Comparison of ENCODE assay signal across 8 cellular contexts in the genomic region with DNA sequence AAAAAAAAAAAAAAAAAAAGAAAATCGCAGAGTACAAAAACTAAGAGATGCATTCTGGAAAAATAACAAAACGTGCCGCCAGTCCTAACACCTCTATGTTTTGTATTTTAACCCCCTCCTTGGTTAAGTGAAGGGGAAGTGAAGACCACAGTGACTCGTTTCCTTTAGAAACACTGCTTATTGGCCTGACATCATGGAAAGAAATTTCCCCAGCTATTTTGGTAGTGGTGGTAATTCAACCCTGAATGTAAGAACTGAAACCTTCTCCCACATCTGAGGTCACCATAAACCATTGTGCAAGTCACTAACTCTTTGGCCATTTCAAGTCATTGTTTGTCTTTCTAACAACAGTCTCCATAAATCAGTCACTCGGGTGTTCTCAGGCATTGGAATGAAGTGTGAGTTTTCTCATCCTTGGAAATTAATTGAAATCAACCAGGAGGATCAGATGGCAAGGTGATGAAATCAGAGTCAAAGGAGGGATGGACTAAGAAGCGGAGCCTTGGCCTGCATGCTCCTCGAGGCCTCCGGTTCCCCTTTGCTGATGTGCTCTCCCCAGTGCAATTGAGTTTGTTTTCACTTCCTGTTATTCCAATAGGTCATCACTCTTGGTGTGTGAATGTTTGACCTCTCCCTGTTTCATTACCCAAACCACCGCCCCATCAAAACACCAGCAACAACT.
DNase-seq lines count a peak whose midpoint lies in the region; ATAC-seq and TF ChIP-seq lines count a peak whose summit lies in the region.

No MANE protein-coding gene starts in this region.

- POLR2A ChIA-PET in CD8-positive, alpha-beta T cell (lab: Charles Lee), result interaction anchor here (0.6 to 0.7 kb wide), 2 partner anchors 9 to 46 kb away, joined by 3 read pairs; no protein-coding TSS in a partner anchor
- POLR2A ChIA-PET in PC-9 (lab: Charles Lee; ENCODE audit: unreplicated experiment), result no interaction called here

- H3K4me3 ChIP-seq in CD8-positive, alpha-beta T cell (ENCODE audit: low read depth, low read length), result no peak overlapping the region
- H3K4me3 ChIP-seq in PC-9, result no peak overlapping the region

- DNase-seq in CD8-positive, alpha-beta T cell, result peak in 4 of 7 experiments; percentile 16 to 54 (median 28)
- peak; percentile 61 for DNase-seq in T-helper 2 cell treated with Interferon-gamma antibody and Interleukin-4, amounts not matched to agents 5 μg/mL and 100 μg/mL, for 36 hours (ENCODE audit: low spot score)
- DNase-seq in memory B cell (ENCODE audit: low spot score in 2 of 2) (peak; percentile 47 to 56), NCI-H748 (lab: John Stamatoyannopoulos, UW; ENCODE audit: unreplicated experiment) (no peak), NCI-H1417 (lab: John Stamatoyannopoulos, UW) (no peak), PC-9 (no peak)

- no peaks in the 10 kb centered on the region for H3K9me2 ChIP-seq in PC-9 (ENCODE audit: insufficient read depth)

- no peak for TF ChIP-seq CTCF in CD8-positive, alpha-beta T cell (IDR thresholded peaks at IDR 0.05)
- no peak for TF ChIP-seq CTCF in PC-9 (conservative IDR thresholded peaks at IDR 0.05)

- H3K4me1 Mint-ChIP-seq in CD8-positive, alpha-beta T cell (ENCODE audit: low read depth), result peaks cover 36% of the 10 kb centered on the region
- H3K4me1 Mint-ChIP-seq in T-helper 2 cell treated with Interferon-gamma antibody and Interleukin-4, amounts not matched to agents 5 μg/mL and 100 μg/mL, for 36 hours (ENCODE audit: low read depth), result peaks cover 41% of the 10 kb centered on the region
- H3K4me1 Mint-ChIP-seq in memory B cell, result peaks cover 20% of the 10 kb centered on the region

- no peaks in the 10 kb centered on the region for H3K9me3 Mint-ChIP-seq in CD8-positive, alpha-beta T cell
- peaks cover 29% of the 10 kb centered on the region for H3K9me3 Mint-ChIP-seq in T-helper 2 cell treated with Interferon-gamma antibody and Interleukin-4, amounts not matched to agents 5 μg/mL and 100 μg/mL, for 36 hours
- peaks cover 4% of the 10 kb centered on the region for H3K9me3 Mint-ChIP-seq in memory B cell

- H3K27me3 ChIP-seq in CD8-positive, alpha-beta T cell (ENCODE audit: insufficient read depth, low read length), result no peaks in the 10 kb centered on the region
- peaks cover 79% of the 10 kb centered on the region for H3K27me3 ChIP-seq in PC-9 (ENCODE audit: insufficient read depth, low read depth)

- no peaks in the 10 kb centered on the region for H3K27me3 Mint-ChIP-seq in CD8-positive, alpha-beta T cell (ENCODE audit: low read depth)
- H3K27me3 Mint-ChIP-seq in T-helper 2 cell treated with Interferon-gamma antibody and Interleukin-4, amounts not matched to agents 5 μg/mL and 100 μg/mL, for 36 hours (ENCODE audit: low read depth), result peaks cover 2% of the 10 kb centered on the region
- no peaks in the 10 kb centered on the region for H3K27me3 Mint-ChIP-seq in memory B cell

- H3K36me3 Mint-ChIP-seq in CD8-positive, alpha-beta T cell, result no peaks in the 10 kb centered on the region
- H3K36me3 Mint-ChIP-seq in T-helper 2 cell treated with Interferon-gamma antibody and Interleukin-4, amounts not matched to agents 5 μg/mL and 100 μg/mL, for 36 hours (ENCODE audit: low read depth), result peaks cover 7% of the 10 kb centered on the region
- no peaks in the 10 kb centered on the region for H3K36me3 Mint-ChIP-seq in memory B cell

- H2AFZ ChIP-seq in PC-9, result no peak overlapping the region

- CTCF ChIA-PET in CD8-positive, alpha-beta T cell (lab: Charles Lee), result no interaction called here
- CTCF ChIA-PET in PC-9 (lab: Charles Lee), result no interaction called here

- ATAC-seq in CD8-positive, alpha-beta T cell, result peak; percentile 88
- ATAC-seq in GM19043 (IDR thresholded peaks at IDR 0.05; ENCODE audit: low read depth, unreplicated experiment) (peak; percentile 82), HG03097 (IDR thresholded peaks at IDR 0.05; ENCODE audit: low FRiP score, unreplicated experiment) (peak; percentile 86), memory B cell (ENCODE audit: low read depth) (peak; percentile 86)

- no peaks in the 10 kb centered on the region for H3F3A ChIP-seq in PC-9 (ENCODE audit: insufficient read depth, low read depth)

- H3K27ac ChIP-seq in CD8-positive, alpha-beta T cell (ENCODE audit: low read depth, low read length), result no peak overlapping the region
- H3K27ac ChIP-seq in PC-9, result no peak overlapping the region

- BruUV-seq in PC-9 (replicated peaks; lab: Mats Ljungman, UMichigan), result no TSS peak

- H3K4me1 ChIP-seq in CD8-positive, alpha-beta T cell (ENCODE audit: insufficient read depth, low read length), result peaks cover 20% of the 10 kb centered on the region
- H3K4me1 ChIP-seq in PC-9 (replicated peaks; ENCODE audit: insufficient read depth), result no peaks in the 10 kb centered on the region

- no peak overlapping the region for H3K4me2 ChIP-seq in PC-9

- H3K9me3 ChIP-seq in CD8-positive, alpha-beta T cell (ENCODE audit: low read length), result no peaks in the 10 kb centered on the region
- H3K9me3 ChIP-seq in PC-9 (ENCODE audit: insufficient read depth, low read depth), result no peaks in the 10 kb centered on the region

- peak overlapping the region; percentile 4 for H3K4me3 Mint-ChIP-seq in CD8-positive, alpha-beta T cell
- peak overlapping the region; percentile 55 for H3K4me3 Mint-ChIP-seq in T-helper 2 cell treated with Interferon-gamma antibody and Interleukin-4, amounts not matched to agents 5 μg/mL and 100 μg/mL, for 36 hours
- H3K4me3 Mint-ChIP-seq in memory B cell, result no peak overlapping the region

- intact Hi-C loops in CD8-positive, alpha-beta T cell (cut with DNase I, micrococcal nuclease), result loop anchor here (1.0 to 5.0 kb wide), 5 partner anchors 48 to 444 kb away; no protein-coding TSS in a partner anchor
- intact Hi-C loops in PC-9 (cut with micrococcal nuclease; ENCODE audit: unreplicated experiment), result no loop called here

- H4K20me1 ChIP-seq in PC-9 (ENCODE audit: insufficient read depth), result no peaks in the 10 kb centered on the region; the same call in 1 of the 2 replicates

- no peaks in the 10 kb centered on the region for H3K36me3 ChIP-seq in CD8-positive, alpha-beta T cell (ENCODE audit: insufficient read depth, low read length)
- H3K36me3 ChIP-seq in PC-9 (ENCODE audit: low read depth), result no peaks in the 10 kb centered on the region

- peak overlapping the region; percentile 88 for H3K27ac Mint-ChIP-seq in CD8-positive, alpha-beta T cell
- peak overlapping the region; percentile 91 for H3K27ac Mint-ChIP-seq in T-helper 2 cell treated with Interferon-gamma antibody and Interleukin-4, amounts not matched to agents 5 μg/mL and 100 μg/mL, for 36 hours
- peak overlapping the region; percentile 96 for H3K27ac Mint-ChIP-seq in memory B cell

- no peaks in the 10 kb centered on the region for H3K79me2 ChIP-seq in PC-9 (ENCODE audit: low read depth)

Comparison
In these comparisons a context has a peak if more than half of its experiments do, and no peak if none do; other contexts are left out.
1. DNase-seq: peak in CD8-positive, alpha-beta T cell (4 of 7), T-helper 2 cell treated with Interferon-gamma antibody and Interleukin-4, amounts not matched to agents 5 μg/mL and 100 μg/mL, for 36 hours (single experiment) and memory B cell (2 of 2); none in NCI-H748 (single experiment), NCI-H1417 (0 of 3) and PC-9 (0 of 2).
2. Peak in every context shown above with its lines, with median percentiles within 50 percentile points of each other: ATAC-seq and H3K27ac Mint-ChIP-seq.